Comparison of ENCODE assay signal across 20 cellular contexts in genomic region chr5:161960314-161960713, GRCh38.
A peak's percentile ranks its signal among the peaks of the same experiment; 100 is the strongest.
DNase-seq lines count a peak whose midpoint lies in the region; ATAC-seq, FAIRE-seq and TF ChIP-seq lines count a peak whose summit lies in the region.
"Had no signal": no experiment of that assay in that cellular context is flagged by ENCODE, and none has a peak within 500 bp of the region (broad histone marks: within the 10 kb centered on the region; RNA-seq: fewer than 3 reads in every experiment).

No MANE protein-coding gene starts in this region.

- H2BK120ac ChIP-seq in IMR-90 (ENCODE audit: low read depth, low read length) = no peak overlapping the region

- H3K4me1 ChIP-seq in HepG2 (ENCODE audit: insufficient read depth, low read length) (no peaks in the 10 kb centered on the region), right lobe of liver (no peaks in the 10 kb centered on the region), IMR-90 (ENCODE audit: control insufficient read depth, insufficient read depth, low read length) (no peaks in the 10 kb centered on the region)
- H3K4me1 ChIP-seq: BLaER1 treated with 17β-estradiol and CSF1 and Interleukin-3, amounts not matched to agents 10 nM and 100 nM; Caco-2 had no signal

- H3K4me2 ChIP-seq in HepG2 (ENCODE audit: low read depth, low read length) = no peak overlapping the region
- no peak overlapping the region for H3K4me2 ChIP-seq in IMR-90 (ENCODE audit: low read depth, low read length)
- H3K4me2 ChIP-seq: BLaER1 treated with 17β-estradiol and CSF1 and Interleukin-3, amounts not matched to agents 10 nM and 100 nM had no signal

- H3K18ac ChIP-seq in IMR-90 (ENCODE audit: low read depth, low read length) = no peak overlapping the region

- 10% methylated on average over 3 of the region's 3 CpGs for whole genome bisulfite sequencing in HepG2 (ENCODE audit: low lambda C conversion rate)
- 55% methylated on average over 3 of the region's 3 CpGs for WGBS in right lobe of liver (ENCODE audit: insufficient coverage, low coverage, low lambda C conversion rate, missing lambda C conversion rate)
- no CpG with 5 or more reads among the region's 3 CpGs for WGBS in IMR-90 (ENCODE audit: extremely low coverage in 2 of 2, insufficient read length in 1 of 2), 2 experiments

- no peaks in the 10 kb centered on the region for H3K79me2 ChIP-seq in HepG2 (ENCODE audit: insufficient read depth, low read length)

- TF ChIP-seq RAD21 in HepG2 (CRISPR knock-in tag; IDR thresholded peaks at IDR 0.05) (no peak), IMR-90 (IDR thresholded peaks at IDR 0.05; ENCODE audit: low read length) (no peak)

- H4K8ac ChIP-seq in IMR-90 (ENCODE audit: low read depth in 2 of 2, low read length in 2 of 2) = no peak overlapping the region

- H3K27ac ChIP-seq in HepG2 (ENCODE audit: extremely low read length, insufficient read depth, low read length) (no peak overlapping the region), right lobe of liver (no peak overlapping the region), IMR-90 (ENCODE audit: insufficient read depth, low read length) (no peak overlapping the region)
- H3K27ac ChIP-seq: BLaER1 treated with 17β-estradiol and CSF1 and Interleukin-3, amounts not matched to agents 10 nM and 100 nM; C4-2B had no signal

- dilution Hi-C loops in IMR-90 (cut with HindIII; ENCODE audit: low sequenced_read_pairs, unreplicated experiment) = no loop called here

- intact Hi-C loops in HepG2 (cut with micrococcal nuclease; ENCODE audit: unreplicated experiment) (no loop called here), right lobe of liver (cut with DNase I) (no loop called here), IMR-90 (cut with micrococcal nuclease) (no loop called here)

- CTCF ChIA-PET in HepG2 (lab: Yijun Ruan, JAX; ENCODE audit: low intra/inter-chr PET ratio, low total read pairs) (no interaction called here), IMR-90 (lab: Yijun Ruan, JAX) (no interaction called here)

- no peaks in the 10 kb centered on the region for H3K79me1 ChIP-seq in IMR-90 (ENCODE audit: low read depth in 1 of 2, low read length in 2 of 2)

- TF ChIP-seq EP300 in HepG2 (IDR thresholded peaks at IDR 0.05; ENCODE audit: low read depth in 2 of 2, low read length in 2 of 2) (no peak), HepG2 (CRISPR knock-in tag; IDR thresholded peaks at IDR 0.05; ENCODE audit: borderline replicate concordance) (no peak)

- no peak for FAIRE-seq in HepG2 (lab: Jason Lieb, UNC)
- FAIRE-seq: A204.1, D721Med, G401.6, GM12891, GM19239 had no signal

- no peak overlapping the region for H3K4me3 ChIP-seq in HepG2 (replicated peaks in 1 of 3; ENCODE audit: insufficient read depth in 1 of 3, low read depth in 2 of 3, low read length in 3 of 3)
- H3K4me3 ChIP-seq in right lobe of liver = no peak overlapping the region
- no peak overlapping the region for H3K4me3 ChIP-seq in IMR-90 (ENCODE audit: insufficient read depth, low read depth, low read length)
- H3K4me3 ChIP-seq: BLaER1 treated with 17β-estradiol and CSF1 and Interleukin-3, amounts not matched to agents 10 nM and 100 nM had no signal

- H2BK5ac ChIP-seq in IMR-90 (ENCODE audit: low read depth, low read length, poor library complexity, severe bottlenecking) = no peak overlapping the region

- no peak overlapping the region for H3K56ac ChIP-seq in IMR-90 (ENCODE audit: extremely low read depth, insufficient read depth, low read length)

- no peak overlapping the region for H4K5ac ChIP-seq in IMR-90 (ENCODE audit: low read depth, low read length)

- DNase-seq in HepG2 (ENCODE audit: low spot score) (no peak), right lobe of liver (no peak), IMR-90 (no peak), NCI-H2227 treated with DMSO at 0.1 percent for 48 hours (lab: John Stamatoyannopoulos, UW) (no peak)
- DNase-seq: 8988T; AML-193; Caco-2; Calu3; CD4-positive, alpha-beta T cell; CD8-positive, alpha-beta T cell; DMS79 treated with DMSO at 0.1 percent for 48 hours; GF-D8 had no signal

- H3K36me3 ChIP-seq in HepG2 (replicated peaks in 1 of 2; ENCODE audit: control insufficient read depth in 1 of 2, insufficient read depth in 2 of 2, low read length in 2 of 2) (no peaks in the 10 kb centered on the region), right lobe of liver (no peaks in the 10 kb centered on the region), IMR-90 (ENCODE audit: control insufficient read depth, insufficient read depth, low read length) (no peaks in the 10 kb centered on the region)
- H3K36me3 ChIP-seq: BLaER1 treated with 17β-estradiol and CSF1 and Interleukin-3, amounts not matched to agents 10 nM and 100 nM had no signal

- no peak overlapping the region for H2AFZ ChIP-seq in HepG2 (ENCODE audit: low read length)
- no peak overlapping the region for H2AFZ ChIP-seq in IMR-90 (replicated peaks; ENCODE audit: low read length, poor library complexity)

- no peak overlapping the region for H3K14ac ChIP-seq in IMR-90 (replicated peaks; ENCODE audit: low read depth, low read length)

- POLR2A ChIA-PET in HepG2 (lab: Yijun Ruan, JAX) (no interaction called here), IMR-90 (lab: Charles Lee; ENCODE audit: unreplicated experiment) (no interaction called here)

- H3K9me3 ChIP-seq in HepG2 (ENCODE audit: low read length) (no peaks in the 10 kb centered on the region), right lobe of liver (no peaks in the 10 kb centered on the region), IMR-90 (ENCODE audit: control insufficient read depth, insufficient read depth, low read length) (no peaks in the 10 kb centered on the region; the same call in 1 of the 2 replicates)
- H3K9me3 ChIP-seq: BLaER1 treated with 17β-estradiol and CSF1 and Interleukin-3, amounts not matched to agents 10 nM and 100 nM; Caco-2 had no signal

- no peak overlapping the region for H3K9ac ChIP-seq in HepG2 (ENCODE audit: insufficient read depth, low read depth, low read length)
- no peak overlapping the region for H3K9ac ChIP-seq in IMR-90 (ENCODE audit: low read depth, low read length)
- H3K9ac ChIP-seq: BLaER1 treated with 17β-estradiol and CSF1 and Interleukin-3, amounts not matched to agents 10 nM and 100 nM had no signal

- no peak overlapping the region for H2AK9ac ChIP-seq in IMR-90 (replicated peaks; ENCODE audit: low read depth, low read length, poor library complexity)

- no TSS peak for BruUV-seq in HepG2 (replicated peaks; lab: Mats Ljungman, UMichigan)
- BruUV-seq in IMR-90 (replicated peaks; lab: Mats Ljungman, UMichigan) = no TSS peak

- ATAC-seq in HepG2 = no peak
- ATAC-seq in right lobe of liver = no peak
- ATAC-seq in IMR-90 (ENCODE audit: low read depth) = no peak
- ATAC-seq in GM19351 (IDR thresholded peaks at IDR 0.05; ENCODE audit: unreplicated experiment) = no peak
- ATAC-seq: CD8-positive, alpha-beta T cell had no signal

- H2BK20ac ChIP-seq in IMR-90 (ENCODE audit: low read depth, low read length) = no peak overlapping the region

- no peak overlapping the region for H4K91ac ChIP-seq in IMR-90 (ENCODE audit: insufficient read depth, low read depth, low read length)

- no peak overlapping the region for H2BK15ac ChIP-seq in IMR-90 (ENCODE audit: low read depth, low read length)

- H3K23ac ChIP-seq in IMR-90 (ENCODE audit: low read depth, low read length) = no peak overlapping the region

- in situ Hi-C loops in HepG2 (cut with HindIII; ENCODE audit: extremely low pct_ligation_motif_present, low pct_unique_long_range_greater_than_20kb) (no loop called here), IMR-90 (cut with MboI; ENCODE audit: low sequenced_read_pairs) (no loop called here)

- H3K9me1 ChIP-seq in IMR-90 (ENCODE audit: insufficient read depth, low read length) = no peaks in the 10 kb centered on the region

- no peak overlapping the region for H2AK5ac ChIP-seq in IMR-90 (ENCODE audit: low read depth, low read length)

- no peak overlapping the region for H3K4ac ChIP-seq in IMR-90 (ENCODE audit: low read depth, low read length)

- H4K20me1 ChIP-seq in HepG2 (ENCODE audit: insufficient read depth, low read length) (no peaks in the 10 kb centered on the region), IMR-90 (ENCODE audit: insufficient read depth, low read length) (no peaks in the 10 kb centered on the region)
- H4K20me1 ChIP-seq: BLaER1 treated with 17β-estradiol and CSF1 and Interleukin-3, amounts not matched to agents 10 nM and 100 nM had no signal

- TF ChIP-seq CTCF in HepG2 (CRISPR knock-in tag; IDR thresholded peaks at IDR 0.05) (no peak), right lobe of liver (IDR thresholded peaks at IDR 0.05) (no peak), IMR-90 (conservative IDR thresholded peaks at IDR 0.05; ENCODE audit: low read depth, low read length) (no peak)

- TF ChIP-seq POLR2A in HepG2 (IDR thresholded peaks at IDR 0.05; ENCODE audit: insufficient read depth in 1 of 2, low read depth in 2 of 2, low read length in 2 of 2) (no peak), right lobe of liver (IDR thresholded peaks at IDR 0.05) (no peak), IMR-90 (IDR thresholded peaks at IDR 0.05; ENCODE audit: low read depth, low read length) (no peak)

- no peaks in the 10 kb centered on the region for H3K27me3 ChIP-seq in HepG2 (ENCODE audit: control insufficient read depth in 1 of 2, insufficient read depth in 2 of 2, low read length in 2 of 2)
- H3K27me3 ChIP-seq in right lobe of liver = no peaks in the 10 kb centered on the region
- no peaks in the 10 kb centered on the region for H3K27me3 ChIP-seq in IMR-90 (ENCODE audit: control insufficient read depth, insufficient read depth, low read length)
- H3K27me3 ChIP-seq: BLaER1 treated with 17β-estradiol and CSF1 and Interleukin-3, amounts not matched to agents 10 nM and 100 nM had no signal

TF ChIP-seq in HepG2, 621 proteins besides CTCF, POLR2A, EP300 and RAD21 (continues in another document):
- TF ChIP-seq CERS6 (CRISPR knock-in tag; IDR thresholded peaks at IDR 0.05) = no peak
- TF ChIP-seq MAFF (IDR thresholded peaks at IDR 0.05; ENCODE audit: low read depth, low read length) = peak; percentile 56; the same call in 1 of the 2 replicates

TF ChIP-seq in IMR-90, 13 proteins besides CTCF, POLR2A, EP300 and RAD21 (continues in another document):
- TF ChIP-seq MXI1 (IDR thresholded peaks at IDR 0.05; ENCODE audit: borderline replicate concordance, low read depth, low read length) = no peak
- TF ChIP-seq MAFK (IDR thresholded peaks at IDR 0.05; ENCODE audit: low read depth, low read length) = peak; percentile 52
- no peak for TF ChIP-seq RCOR1 (IDR thresholded peaks at IDR 0.05; ENCODE audit: insufficient replicate concordance, low read length)
- no peak for TF ChIP-seq RFX5 (IDR thresholded peaks at IDR 0.05; ENCODE audit: low read depth, low read length)
- TF ChIP-seq BHLHE40 (IDR thresholded peaks at IDR 0.05; ENCODE audit: low read depth, low read length) = no peak
- TF ChIP-seq ELK1 (IDR thresholded peaks at IDR 0.05; ENCODE audit: borderline replicate concordance, low read depth, low read length) = no peak
